In genomic region chr9:91421987-91422765, GRCh38 we compare ENCODE assay signal across 8 cellular contexts. TPM values are rescaled to one million over a fixed set of nuclear protein-coding genes. Genes with fewer than 3 reads are reported as not detected.
DNase-seq lines count a peak whose midpoint lies in the region; ATAC-seq lines count a peak whose summit lies in the region.

No MANE protein-coding gene starts in this region.

- H3K36me3 ChIP-seq in SJSA1 = peaks cover 3% of the 10 kb centered on the region; the same call in 1 of the 2 replicates

- H3K27ac Mint-ChIP-seq in naive thymus-derived CD8-positive, alpha-beta T cell = peak overlapping the region in 8 of 10 donors; percentile 17 to 75 (median 52)

- no peaks in the 10 kb centered on the region for H3K36me3 Mint-ChIP-seq in naive thymus-derived CD8-positive, alpha-beta T cell

- POLR2A ChIA-PET in naive thymus-derived CD8-positive, alpha-beta T cell (lab: Charles Lee) = no interaction called here

- DNase-seq in NCI-H1417 (lab: John Stamatoyannopoulos, UW) (peak in 2 of 3 experiments; percentile 41 to 65), NCI-H1417 treated with DMSO at 0.1 percent for 48 hours (lab: John Stamatoyannopoulos, UW) (no peak), SJSA1 (ENCODE audit: low read depth in 1 of 2, low spot score in 2 of 2) (peak in 1 of 2 experiments; percentile 53), epithelial cell of prostate (ENCODE audit: low read depth, low spot score) (no peak), DMS114 treated with DMSO at 0.1 percent for 48 hours (lab: John Stamatoyannopoulos, UW; ENCODE audit: unreplicated experiment) (no peak)
- peak in 2 of 10 donors; percentile 4 to 6 for DNase-seq in naive thymus-derived CD8-positive, alpha-beta T cell

- H3K9me3 Mint-ChIP-seq in naive thymus-derived CD8-positive, alpha-beta T cell = no peaks in the 10 kb centered on the region

- H3K27me3 ChIP-seq in SJSA1 (replicated peaks) = no peaks in the 10 kb centered on the region

- no peak for ATAC-seq in naive thymus-derived CD8-positive, alpha-beta T cell
- ATAC-seq in HG03025 (IDR thresholded peaks at IDR 0.05; ENCODE audit: low FRiP score, unreplicated experiment) (no peak), GM18907 (IDR thresholded peaks at IDR 0.05; ENCODE audit: unreplicated experiment) (no peak)

- H3K4me1 Mint-ChIP-seq in naive thymus-derived CD8-positive, alpha-beta T cell = peaks cover 17 to 54% (median 44%) of the 10 kb centered on the region in 4 donors

- no peaks in the 10 kb centered on the region for H3K9me3 ChIP-seq in SJSA1 (replicated peaks)

- peak overlapping the region; percentile 89 to 98 (median 96) for H3K4me3 Mint-ChIP-seq in naive thymus-derived CD8-positive, alpha-beta T cell

- H3K27ac ChIP-seq in SJSA1 (peak overlapping the region; percentile 81), epithelial cell of prostate (peak overlapping the region; percentile 92)

- H3K4me3 ChIP-seq in SJSA1 = peak overlapping the region; percentile 67

- peaks cover 42% of the 10 kb centered on the region for H3K4me1 ChIP-seq in SJSA1 (replicated peaks)

- H3K27me3 Mint-ChIP-seq in naive thymus-derived CD8-positive, alpha-beta T cell = peaks cover 18 to 36% (median 29%) of the 10 kb centered on the region in 5 donors

RNA-seq across cellular contexts. Expression of gene NFIL3, which starts 1.5 kb away (rescaled TPM):
- 6.2 and 9.0 TPM in 2 replicates for total RNA-seq in SJSA1 (2014; rRNA removed; shearing (Covaris generic))
- 1 to 10 TPM; 3.3 to 4.1 TPM for total RNA-seq in naive thymus-derived CD8-positive, alpha-beta T cell
- polyA plus RNA-seq in naive thymus-derived CD8-positive, alpha-beta T cell = 1 to 10 TPM in 2 of 3 donors, not detected in 1; 1.3 to 4.9 TPM

Comparison
In these comparisons a context has a peak if more than half of its experiments do, and no peak if none do; other contexts are left out.
1. DNase-seq: peak in NCI-H1417 (2 of 3); none in NCI-H1417 treated with DMSO at 0.1 percent for 48 hours (single experiment), epithelial cell of prostate (single experiment) and DMS114 treated with DMSO at 0.1 percent for 48 hours (single experiment).